Comparison of ENCODE assay signal across 12 cellular contexts in the genomic region with DNA sequence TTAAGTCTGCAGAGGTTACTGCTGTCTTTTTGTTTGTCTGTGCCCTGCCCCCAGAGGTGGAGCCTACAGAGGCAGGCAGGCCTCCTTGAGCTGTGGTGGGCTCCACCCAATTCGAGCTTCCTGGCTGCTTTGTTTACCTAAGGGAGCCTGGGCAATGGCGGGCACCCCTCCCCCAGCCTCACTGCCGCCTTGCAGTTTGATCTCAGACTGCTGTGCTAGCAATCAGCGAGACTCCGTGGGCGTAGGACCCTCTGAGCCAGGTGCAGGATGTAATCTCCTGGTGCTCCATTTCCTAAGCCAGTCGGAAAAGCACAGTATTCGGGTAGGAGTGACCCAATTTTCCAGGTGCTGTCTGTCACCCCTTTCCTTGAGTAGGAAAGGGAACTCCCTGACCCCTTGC. TPM values are rescaled to one million over a fixed set of nuclear protein-coding genes. Genes with fewer than 3 reads are reported as not detected.
"Had no signal": no experiment of that assay in that cellular context is flagged by ENCODE, and none has a peak within 500 bp of the region (broad histone marks: within the 10 kb centered on the region; RNA-seq: fewer than 3 reads in every experiment).

No MANE protein-coding gene starts in this region.

RNA-seq across cellular contexts. Expression of gene CST5, which starts 22.8 kb away (rescaled TPM):
- total RNA-seq: ascending aorta, breast epithelium, chondrocyte, dermis blood vessel endothelial cell, gastrocnemius medialis, heart left ventricle, left cardiac atrium, osteocyte, psoas muscle, SJCRH30, suprapubic skin had no signal
- polyA plus RNA-seq: heart left ventricle, neural cell, psoas muscle had no signal
